8 cellular contexts compared by ENCODE assay signal in genomic region chr20:19974621-19975435, GRCh38. TPM values are rescaled to one million over a fixed set of nuclear protein-coding genes. Genes with fewer than 3 reads are reported as not detected.
DNase-seq lines count a peak whose midpoint lies in the region; FAIRE-seq and TF ChIP-seq lines count a peak whose summit lies in the region.

No MANE protein-coding gene starts in this region.

- H3K4me1 ChIP-seq in stomach: peaks cover 45 to 64% (median 51%) of the 10 kb centered on the region in 4 donors

- no peak for TF ChIP-seq EP300 in stomach (IDR thresholded peaks at IDR 0.05)

- peaks cover 5% of the 10 kb centered on the region for H3K36me3 ChIP-seq in bronchial epithelial cell (ENCODE audit: control insufficient read depth, insufficient read depth, low read length)
- H3K36me3 ChIP-seq in stomach: peaks cover 0 to 16% (median 12%) of the 10 kb centered on the region in 4 donors

- H3K9me3 ChIP-seq in stomach: no peaks in the 10 kb centered on the region

- TF ChIP-seq POLR2A in stomach (IDR thresholded peaks at IDR 0.05): no peak

- H3K27ac ChIP-seq in layer of hippocampus (ENCODE audit: low read depth, low read length) (peak overlapping the region; percentile 95), stomach (peak overlapping the region; percentile 88 to 95 (median 91))

- POLR2A ChIA-PET in HEK293T (lab: Yijun Ruan, JAX): no interaction called here

- 1 to 33% (median 12%) methylated on average over 14 to 44 of the region's 44 CpGs for WGBS in stomach, 5 donors

- peak in 13 of 14 donors; percentile 34 to 92 (median 81) for DNase-seq in C1 segment of cervical spinal cord (lab: John Stamatoyannopoulos, UW)
- peak; percentile 78 for DNase-seq in NCI-H2029 treated with DMSO at 0.1 percent for 48 hours (lab: John Stamatoyannopoulos, UW)
- peak; percentile 79 for DNase-seq in bronchial epithelial cell (ENCODE audit: low read depth)
- DNase-seq in stomach: peak; percentile 88
- DNase-seq in stimulated activated CD4-positive, alpha-beta T cell treated with anti-CD3 and anti-CD28 coated beads, Interleukin-15, amount 100 ng/mL, for 24 hours: no peak
- no peak for DNase-seq in HEK293T (ENCODE audit: extremely low spot score)
- no peak for DNase-seq in effector CD4-positive, alpha-beta T cell

- TF ChIP-seq CTCF in bronchial epithelial cell (IDR thresholded peaks at IDR 0.05; ENCODE audit: insufficient read depth, low read length, severe bottlenecking): no peak
- no peak for TF ChIP-seq CTCF in stomach (IDR thresholded peaks at IDR 0.05)

- no peak for FAIRE-seq in bronchial epithelial cell (lab: Jason Lieb, UNC)

- intact Hi-C loops in stomach (cut with DNase I; ENCODE audit: low total_unique reads): no loop called here

- CTCF ChIA-PET in HEK293T (lab: Yijun Ruan, JAX): interaction anchor here (0.6 kb wide), 1 partner anchor 10 kb away, joined by 3 read pairs; no protein-coding TSS in a partner anchor

- H3K4me3 ChIP-seq in bronchial epithelial cell (ENCODE audit: low read depth, low read length) (peak overlapping the region; percentile 81), stomach (peak overlapping the region; percentile 47 to 67 (median 53))

- no peaks in the 10 kb centered on the region for H3K27me3 ChIP-seq in bronchial epithelial cell (ENCODE audit: control insufficient read depth, insufficient read depth, low read length)
- H3K27me3 ChIP-seq in layer of hippocampus (ENCODE audit: control insufficient read depth, insufficient read depth, low read length): no peaks in the 10 kb centered on the region
- no peaks in the 10 kb centered on the region for H3K27me3 ChIP-seq in stomach

TF ChIP-seq in HEK293T, 16 proteins besides CTCF, POLR2A, EP300 and RAD21:
- no peak for TF ChIP-seq LEF1 (IDR thresholded peaks at IDR 0.05; ENCODE audit: borderline replicate concordance)
- TF ChIP-seq ELF4 (IDR thresholded peaks at IDR 0.05): no peak
- no peak for TF ChIP-seq FOXM1 (IDR thresholded peaks at IDR 0.05; ENCODE audit: borderline replicate concordance)

RNA-seq across cellular contexts. Expression of gene NAA20, which starts 42.3 kb away (rescaled TPM):
- 111 and 114 TPM in 2 replicates for total RNA-seq in bronchial epithelial cell
- total RNA-seq in stomach: 10 to 100 TPM in 2 of 5 donors, 1 to 10 TPM in 2, not detected in 1; 7.1 to 46.8 (median 13.8) TPM
- polyA plus RNA-seq in stomach: 100 to 1,000 TPM in 1 of 3 donors, 10 to 100 TPM in 2; 90.0 to 114 (median 97.3) TPM

Comparison
In these comparisons a context has a peak if more than half of its experiments do, and no peak if none do; other contexts are left out.
1. DNase-seq: peak in C1 segment of cervical spinal cord (13 of 14), NCI-H2029 treated with DMSO at 0.1 percent for 48 hours (single experiment), bronchial epithelial cell (single experiment) and stomach (single experiment); none in stimulated activated CD4-positive, alpha-beta T cell treated with anti-CD3 and anti-CD28 coated beads, Interleukin-15, amount 100 ng/mL, for 24 hours (single experiment), HEK293T (single experiment) and effector CD4-positive, alpha-beta T cell (single experiment).